1 cellular context compared by ENCODE assay signal in genomic region chr2:134457765-134458202, GRCh38.
TF ChIP-seq lines count a peak whose summit lies in the region.

No MANE protein-coding gene starts in this region.

TF ChIP-seq in HepG2, 621 proteins besides CTCF, POLR2A, EP300 and RAD21 (continued from another document and continues in another):
- no peak for TF ChIP-seq NONO (IDR thresholded peaks at IDR 0.05)
- TF ChIP-seq NONO (CRISPR knock-in tag; conservative IDR thresholded peaks at IDR 0.05), result peak; percentile 33; the same call in 1 of the 2 replicates
- TF ChIP-seq NR2C2 (CRISPR knock-in tag; IDR thresholded peaks at IDR 0.05; ENCODE audit: borderline replicate concordance), result peak; percentile 41
- peak; percentile 64 for TF ChIP-seq HOXA3 (CRISPR knock-in tag; IDR thresholded peaks at IDR 0.05)
- TF ChIP-seq SALL1 (CRISPR knock-in tag; IDR thresholded peaks at IDR 0.05), result peak; percentile 79
- TF ChIP-seq CC2D1A (CRISPR knock-in tag; IDR thresholded peaks at IDR 0.05), result 0 out of 2 replicates have a peak, but pooled peaks have one; percentile 22
- peak; percentile 45; the same call in 1 of the 2 replicates for TF ChIP-seq CBX5 (CRISPR knock-in tag; IDR thresholded peaks at IDR 0.05; ENCODE audit: borderline replicate concordance)
- peak; percentile 61; the same call in 1 of the 2 replicates for TF ChIP-seq SOX5 (CRISPR knock-in tag; IDR thresholded peaks at IDR 0.05; ENCODE audit: borderline replicate concordance)
- peak; percentile 36; the same call in 1 of the 2 replicates for TF ChIP-seq KDM5B (CRISPR knock-in tag; IDR thresholded peaks at IDR 0.05; ENCODE audit: borderline replicate concordance)
- 0 out of 2 replicates have a peak, but pooled peaks have one; percentile 24 for TF ChIP-seq DRAP1 (CRISPR knock-in tag; IDR thresholded peaks at IDR 0.05)
- TF ChIP-seq HNF4A (CRISPR knock-in tag; IDR thresholded peaks at IDR 0.05), result peak; percentile 62
- TF ChIP-seq FOXC1 (CRISPR knock-in tag; IDR thresholded peaks at IDR 0.05; ENCODE audit: borderline replicate concordance), result peak; percentile 30; the same call in 1 of the 2 replicates
- peak; percentile 80 for TF ChIP-seq POGZ (CRISPR knock-in tag; IDR thresholded peaks at IDR 0.05)
- TF ChIP-seq HNF1B (CRISPR knock-in tag; IDR thresholded peaks at IDR 0.05), result peak; percentile 76
- TF ChIP-seq SAP130 (CRISPR knock-in tag; IDR thresholded peaks at IDR 0.05; ENCODE audit: low read depth), result peak; percentile 69
- TF ChIP-seq ZNF276 (CRISPR knock-in tag; IDR thresholded peaks at IDR 0.05; ENCODE audit: low read depth), result no peak
- peak; percentile 95 for TF ChIP-seq ZBTB33 (CRISPR knock-in tag; IDR thresholded peaks at IDR 0.05)
- TF ChIP-seq ZFP91 (CRISPR knock-in tag; IDR thresholded peaks at IDR 0.05; ENCODE audit: borderline replicate concordance), result no peak
- 0 out of 2 replicates have a peak, but pooled peaks have one; percentile 31 for TF ChIP-seq ZFY (CRISPR knock-in tag; IDR thresholded peaks at IDR 0.05)
- TF ChIP-seq ZNF800 (CRISPR knock-in tag; IDR thresholded peaks at IDR 0.05), result no peak
- TF ChIP-seq ZNF260 (CRISPR knock-in tag; IDR thresholded peaks at IDR 0.05; ENCODE audit: borderline replicate concordance, low read depth), result no peak
- TF ChIP-seq PRPF4 (IDR thresholded peaks at IDR 0.05; ENCODE audit: low read depth, low read length, poor library complexity, severe bottlenecking), result no peak
- TF ChIP-seq MYC (CRISPR knock-in tag; IDR thresholded peaks at IDR 0.05; ENCODE audit: borderline replicate concordance), result peak; percentile 21; the same call in 1 of the 2 replicates
- TF ChIP-seq ZNF367 (CRISPR knock-in tag; IDR thresholded peaks at IDR 0.05; ENCODE audit: borderline replicate concordance), result no peak
- no peak for TF ChIP-seq ZBTB42 (CRISPR knock-in tag; IDR thresholded peaks at IDR 0.05)
- TF ChIP-seq AHDC1 (CRISPR knock-in tag; IDR thresholded peaks at IDR 0.05; ENCODE audit: borderline replicate concordance), result peak; percentile 73; the same call in 1 of the 2 replicates
- TF ChIP-seq FOXP4 (CRISPR knock-in tag; IDR thresholded peaks at IDR 0.05), result peak; percentile 70
- TF ChIP-seq ZNF556 (CRISPR knock-in tag; IDR thresholded peaks at IDR 0.05; ENCODE audit: borderline replicate concordance), result peak; percentile 79; the same call in 1 of the 2 replicates
- TF ChIP-seq KDM6A (CRISPR knock-in tag; IDR thresholded peaks at IDR 0.05; ENCODE audit: low read depth), result 0 out of 2 replicates have a peak, but pooled peaks have one; percentile 31
- TF ChIP-seq RXRB (CRISPR knock-in tag; IDR thresholded peaks at IDR 0.05; ENCODE audit: borderline replicate concordance), result peak; percentile 91
- TF ChIP-seq ZNF253 (CRISPR knock-in tag; IDR thresholded peaks at IDR 0.05; ENCODE audit: borderline replicate concordance), result no peak
- peak; percentile 53; the same call in 1 of the 2 replicates for TF ChIP-seq YEATS2 (CRISPR knock-in tag; IDR thresholded peaks at IDR 0.05; ENCODE audit: borderline replicate concordance)
- no peak for TF ChIP-seq HES4 (CRISPR knock-in tag; IDR thresholded peaks at IDR 0.05; ENCODE audit: borderline replicate concordance)
- TF ChIP-seq SIX4 (CRISPR knock-in tag; IDR thresholded peaks at IDR 0.05), result peak; percentile 64; the same call in 1 of the 2 replicates
- TF ChIP-seq FLYWCH1 (CRISPR knock-in tag; IDR thresholded peaks at IDR 0.05), result 0 out of 2 replicates have a peak, but pooled peaks have one; percentile 2
- TF ChIP-seq ARID3A (IDR thresholded peaks at IDR 0.05; ENCODE audit: low read depth, low read length), result no peak
- no peak for TF ChIP-seq ZNF224 (CRISPR knock-in tag; IDR thresholded peaks at IDR 0.05)
- 0 out of 2 replicates have a peak, but pooled peaks have one; percentile 5 for TF ChIP-seq STAG1 (CRISPR knock-in tag; IDR thresholded peaks at IDR 0.05)
- TF ChIP-seq RARA (CRISPR knock-in tag; IDR thresholded peaks at IDR 0.05), result peak; percentile 88
- TF ChIP-seq MED13 (CRISPR knock-in tag; IDR thresholded peaks at IDR 0.05), result peak; percentile 35; the same call in 1 of the 2 replicates
- TF ChIP-seq ATF7-NPFF (CRISPR knock-in tag; IDR thresholded peaks at IDR 0.05; ENCODE audit: low read depth), result peak; percentile 58; the same call in 1 of the 2 replicates
- no peak for TF ChIP-seq RFX5 (IDR thresholded peaks at IDR 0.05; ENCODE audit: low read depth, low read length)
- peak; percentile 75 for TF ChIP-seq ZNF317 (CRISPR knock-in tag; IDR thresholded peaks at IDR 0.05)
- TF ChIP-seq CREM (IDR thresholded peaks at IDR 0.05), result peak; percentile 24; the same call in 1 of the 2 replicates
- no peak for TF ChIP-seq CREM (CRISPR knock-in tag; IDR thresholded peaks at IDR 0.05)
